Comparison of ENCODE assay signal across 8 cellular contexts in the genomic region with DNA sequence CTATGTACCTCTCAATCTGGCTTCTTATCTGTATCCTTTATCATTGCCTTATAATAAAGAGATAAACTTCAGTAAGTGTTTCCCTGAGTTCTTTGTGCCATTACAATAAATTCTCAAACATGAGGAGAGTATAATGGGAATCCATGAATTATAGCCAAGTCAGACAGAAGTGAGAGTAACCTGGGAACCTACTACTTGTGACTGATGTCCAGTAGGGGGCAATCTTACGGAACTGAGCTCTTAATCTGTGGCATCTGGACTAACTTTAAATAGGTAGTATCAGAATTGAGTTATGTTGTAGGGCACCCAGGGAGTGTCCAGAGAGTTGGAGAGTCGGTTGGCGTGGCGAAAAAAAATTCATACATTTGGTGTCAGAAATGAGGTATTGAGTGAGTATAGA.
DNase-seq lines count a peak whose midpoint lies in the region; ATAC-seq and TF ChIP-seq lines count a peak whose summit lies in the region.

No MANE protein-coding gene starts in this region.

- H3K27ac Mint-ChIP-seq in WTC11, result no peak overlapping the region

- no peaks in the 10 kb centered on the region for H3K27me3 Mint-ChIP-seq in WTC11 (ENCODE audit: low read depth)

- ATAC-seq in WTC11, result peak; percentile 94
- ATAC-seq in HG03442 (IDR thresholded peaks at IDR 0.05; ENCODE audit: unreplicated experiment), result no peak

- H3K9me3 Mint-ChIP-seq in WTC11, result no peaks in the 10 kb centered on the region

- H3K4me3 Mint-ChIP-seq in WTC11, result no peak overlapping the region

- peak; percentile 34 for DNase-seq in NCI-H748 (lab: John Stamatoyannopoulos, UW; ENCODE audit: unreplicated experiment)
- DNase-seq in NCI-H748 treated with DMSO at 0.1 percent for 48 hours (lab: John Stamatoyannopoulos, UW), result no peak
- DNase-seq in WTC11 (ENCODE audit: low spot score), result peak; percentile 20
- peak; percentile 18 for DNase-seq in renal cortical epithelial cell (ENCODE audit: low read depth)
- DNase-seq in NCI-H510A (lab: John Stamatoyannopoulos, UW), result no peak
- DNase-seq in hepatic stellate cell (ENCODE audit: low spot score), result no peak

- POLR2A ChIA-PET in WTC11 (lab: Charles Lee), result interaction anchor here (0.7 kb wide), 1 partner anchor 23 kb away, joined by 3 read pairs; no protein-coding TSS in a partner anchor

- TF ChIP-seq CTCF in LNCAP (IDR thresholded peaks at IDR 0.05), result peak; percentile 55
- peak; percentile 59 for TF ChIP-seq CTCF in WTC11 (IDR thresholded peaks at IDR 0.05)

- H3K4me1 Mint-ChIP-seq in WTC11, result peaks cover 3% of the 10 kb centered on the region

- CTCF ChIA-PET in WTC11 (lab: Charles Lee), result interaction anchor here (0.6 to 1.7 kb wide), 29 partner anchors 9 to 817 kb away, joined by 3 to 10 read pairs (median 4); no protein-coding TSS in a partner anchor

- no peaks in the 10 kb centered on the region for H3K36me3 Mint-ChIP-seq in WTC11

TF ChIP-seq in WTC11, 78 proteins besides CTCF, POLR2A, EP300 and RAD21:
- no peak for TF ChIP-seq ZNF396 (CRISPR knock-in tag; IDR thresholded peaks at IDR 0.05; ENCODE audit: borderline replicate concordance)
- TF ChIP-seq, protein P1, sequence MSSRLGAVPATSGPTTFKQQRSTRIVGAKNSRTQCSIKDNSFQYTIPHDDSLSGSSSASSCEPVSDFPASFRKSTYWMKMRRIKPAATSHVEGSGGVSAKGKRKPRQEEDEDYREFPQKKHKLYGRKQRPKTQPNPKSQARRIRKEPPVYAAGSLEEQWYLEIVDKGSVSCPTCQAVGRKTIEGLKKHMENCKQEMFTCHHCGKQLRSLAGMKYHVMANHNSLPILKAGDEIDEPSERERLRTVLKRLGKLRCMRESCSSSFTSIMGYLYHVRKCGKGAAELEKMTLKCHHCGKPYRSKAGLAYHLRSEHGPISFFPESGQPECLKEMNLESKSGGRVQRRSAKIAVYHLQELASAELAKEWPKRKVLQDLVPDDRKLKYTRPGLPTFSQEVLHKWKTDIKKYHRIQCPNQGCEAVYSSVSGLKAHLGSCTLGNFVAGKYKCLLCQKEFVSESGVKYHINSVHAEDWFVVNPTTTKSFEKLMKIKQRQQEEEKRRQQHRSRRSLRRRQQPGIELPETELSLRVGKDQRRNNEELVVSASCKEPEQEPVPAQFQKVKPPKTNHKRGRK (CRISPR knock-in tag; IDR thresholded peaks at IDR 0.05; ENCODE audit: borderline replicate concordance), result no peak
- TF ChIP-seq, protein P2, sequence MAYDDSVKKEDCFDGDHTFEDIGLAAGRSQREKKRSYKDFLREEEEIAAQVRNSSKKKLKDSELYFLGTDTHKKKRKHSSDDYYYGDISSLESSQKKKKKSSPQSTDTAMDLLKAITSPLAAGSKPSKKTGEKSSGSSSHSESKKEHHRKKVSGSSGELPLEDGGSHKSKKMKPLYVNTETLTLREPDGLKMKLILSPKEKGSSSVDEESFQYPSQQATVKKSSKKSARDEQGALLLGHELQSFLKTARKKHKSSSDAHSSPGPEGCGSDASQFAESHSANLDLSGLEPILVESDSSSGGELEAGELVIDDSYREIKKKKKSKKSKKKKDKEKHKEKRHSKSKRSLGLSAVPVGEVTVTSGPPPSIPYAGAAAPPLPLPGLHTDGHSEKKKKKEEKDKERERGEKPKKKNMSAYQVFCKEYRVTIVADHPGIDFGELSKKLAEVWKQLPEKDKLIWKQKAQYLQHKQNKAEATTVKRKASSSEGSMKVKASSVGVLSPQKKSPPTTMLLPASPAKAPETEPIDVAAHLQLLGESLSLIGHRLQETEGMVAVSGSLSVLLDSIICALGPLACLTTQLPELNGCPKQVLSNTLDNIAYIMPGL (CRISPR knock-in tag; IDR thresholded peaks at IDR 0.05), result no peak
- no peak for TF ChIP-seq ESRRA (CRISPR knock-in tag; IDR thresholded peaks at IDR 0.05; ENCODE audit: borderline replicate concordance)
- TF ChIP-seq GRHL2 (CRISPR knock-in tag; IDR thresholded peaks at IDR 0.05; ENCODE audit: insufficient replicate concordance, severe bottlenecking), result no peak
- TF ChIP-seq KAT7 (CRISPR knock-in tag; IDR thresholded peaks at IDR 0.05; ENCODE audit: borderline replicate concordance), result no peak
- TF ChIP-seq ELF4 (CRISPR knock-in tag; IDR thresholded peaks at IDR 0.05; ENCODE audit: low read depth), result no peak
- TF ChIP-seq, protein P3, sequence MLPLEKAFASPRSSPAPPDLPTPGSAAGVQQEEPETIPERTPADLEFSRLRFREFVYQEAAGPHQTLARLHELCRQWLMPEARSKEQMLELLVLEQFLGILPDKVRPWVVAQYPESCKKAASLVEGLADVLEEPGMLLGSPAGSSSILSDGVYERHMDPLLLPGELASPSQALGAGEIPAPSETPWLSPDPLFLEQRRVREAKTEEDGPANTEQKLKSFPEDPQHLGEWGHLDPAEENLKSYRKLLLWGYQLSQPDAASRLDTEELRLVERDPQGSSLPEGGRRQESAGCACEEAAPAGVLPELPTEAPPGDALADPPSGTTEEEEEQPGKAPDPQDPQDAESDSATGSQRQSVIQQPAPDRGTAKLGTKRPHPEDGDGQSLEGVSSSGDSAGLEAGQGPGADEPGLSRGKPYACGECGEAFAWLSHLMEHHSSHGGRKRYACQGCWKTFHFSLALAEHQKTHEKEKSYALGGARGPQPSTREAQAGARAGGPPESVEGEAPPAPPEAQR (CRISPR knock-in tag; IDR thresholded peaks at IDR 0.05), result no peak

Comparison
In these comparisons a context has a peak if more than half of its experiments do, and no peak if none do; other contexts are left out.
1. DNase-seq: peak in NCI-H748 (single experiment), WTC11 (single experiment) and renal cortical epithelial cell (single experiment); none in NCI-H748 treated with DMSO at 0.1 percent for 48 hours (single experiment), NCI-H510A (single experiment) and hepatic stellate cell (single experiment).